Comparison of ENCODE assay signal across 1 cellular context in genomic region chr20:59006167-59006863, GRCh38.
A peak's percentile ranks its signal among the peaks of the same experiment; 100 is the strongest.
TF ChIP-seq lines count a peak whose summit lies in the region.

No MANE protein-coding gene starts in this region.

TF ChIP-seq in K562, 482 proteins besides CTCF, POLR2A, EP300 and RAD21:
- 0 out of 2 replicates have a peak, but pooled peaks have one; percentile 35 for TF ChIP-seq STAG1 (CRISPR knock-in tag; IDR thresholded peaks at IDR 0.05; ENCODE audit: borderline replicate concordance)
- TF ChIP-seq NCOA1 (IDR thresholded peaks at IDR 0.05; ENCODE audit: low read depth), result no peak
- 0 out of 4 replicates have a peak, but pooled peaks of 1 of the 2 experiments have one; percentile 29 for TF ChIP-seq HDAC1 (IDR thresholded peaks at IDR 0.05)
- 0 out of 2 replicates have a peak, but pooled peaks have one; percentile 32 for TF ChIP-seq NKRF (IDR thresholded peaks at IDR 0.05; ENCODE audit: borderline replicate concordance)
- 0 out of 2 replicates have a peak, but pooled peaks have one; percentile 9 for TF ChIP-seq SP1 (CRISPR knock-in tag; IDR thresholded peaks at IDR 0.05)
- peak; percentile 4; the same call in 1 of the 2 replicates for TF ChIP-seq ZBTB7A (IDR thresholded peaks at IDR 0.05; ENCODE audit: borderline replicate concordance, control insufficient read depth, low read depth, low read length)
- 0 out of 2 replicates have a peak, but pooled peaks have one; percentile 11 for TF ChIP-seq ZC3H4 (CRISPR knock-in tag; IDR thresholded peaks at IDR 0.05; ENCODE audit: borderline replicate concordance)
- TF ChIP-seq RBBP5 (IDR thresholded peaks at IDR 0.05; ENCODE audit: borderline replicate concordance, insufficient read depth, low read length, poor library complexity, severe bottlenecking), result peak; percentile 36
- TF ChIP-seq MAZ (CRISPR knock-in tag; conservative IDR thresholded peaks at IDR 0.05 in 1 of 2, IDR thresholded peaks at IDR 0.05 in 1 of 2), result peak in 1 of 2 experiments; percentile 48; a peak in 2 of 4 replicates
- 0 out of 2 replicates have a peak, but pooled peaks have one; percentile 37 for TF ChIP-seq ATF6 (CRISPR knock-in tag; IDR thresholded peaks at IDR 0.05)
- no peak for TF ChIP-seq SPI1 (IDR thresholded peaks at IDR 0.05; ENCODE audit: borderline replicate concordance, low read depth, low read length)
- TF ChIP-seq NR3C1 (CRISPR knock-in tag; IDR thresholded peaks at IDR 0.05), result 0 out of 2 replicates have a peak, but pooled peaks have one; percentile 76
- no peak for TF ChIP-seq ZEB2 (IDR thresholded peaks at IDR 0.05)
- TF ChIP-seq ZNF12 (CRISPR knock-in tag; IDR thresholded peaks at IDR 0.05), result no peak
- no peak for TF ChIP-seq ZNF239 (CRISPR knock-in tag; IDR thresholded peaks at IDR 0.05)
- TF ChIP-seq ETV5 (CRISPR knock-in tag; IDR thresholded peaks at IDR 0.05; ENCODE audit: low read depth), result 0 out of 2 replicates have a peak, but pooled peaks have one; percentile 46
- 0 out of 2 replicates have a peak, but pooled peaks have one; percentile 27 for TF ChIP-seq ZBTB40 (IDR thresholded peaks at IDR 0.05)
- TF ChIP-seq ZBTB40 (CRISPR knock-in tag; IDR thresholded peaks at IDR 0.05), result no peak
- no peak for TF ChIP-seq MBD2 (IDR thresholded peaks at IDR 0.05; ENCODE audit: borderline replicate concordance, low read depth)
- TF ChIP-seq NR0B1 (IDR thresholded peaks at IDR 0.05; ENCODE audit: partially characterized antibody), result no peak
- TF ChIP-seq CHD1 (IDR thresholded peaks at IDR 0.05; ENCODE audit: low read length), result peak; percentile 78
- TF ChIP-seq MYNN (IDR thresholded peaks at IDR 0.05), result 0 out of 2 replicates have a peak, but pooled peaks have one; percentile 23
- no peak for TF ChIP-seq MYNN (CRISPR knock-in tag; IDR thresholded peaks at IDR 0.05)
- TF ChIP-seq NFIC (IDR thresholded peaks at IDR 0.05), result peak; percentile 40; the same call in 1 of the 2 replicates
- peak; percentile 37 for TF ChIP-seq KDM5B (IDR thresholded peaks at IDR 0.05; ENCODE audit: insufficient replicate concordance, low read depth, low read length)
